8 cellular contexts compared by ENCODE assay signal in genomic region chr9:127714916-127715442, GRCh38. TPM values are rescaled to one million over a fixed set of nuclear protein-coding genes. Genes with fewer than 3 reads are reported as not detected.
A peak's percentile ranks its signal among the peaks of the same experiment; 100 is the strongest.
DNase-seq lines count a peak whose midpoint lies in the region; ATAC-seq and TF ChIP-seq lines count a peak whose summit lies in the region.

No MANE protein-coding gene starts in this region.

- H3K36me3 ChIP-seq in ascending aorta, result no peaks in the 10 kb centered on the region
- H3K36me3 ChIP-seq in stomach, result no peaks in the 10 kb centered on the region

- H3K9me3 ChIP-seq in ascending aorta (no peaks in the 10 kb centered on the region), stomach (no peaks in the 10 kb centered on the region)

- H3K27ac ChIP-seq in ascending aorta (peak overlapping the region; percentile 82 to 85), stomach (peak overlapping the region; percentile 75 to 89 (median 84))

- peak overlapping the region; percentile 61 to 93 for H3K4me3 ChIP-seq in ascending aorta
- peak overlapping the region; percentile 62 to 85 (median 71) for H3K4me3 ChIP-seq in stomach

- peak; percentile 60 for DNase-seq in GM03348 (ENCODE audit: low spot score)
- DNase-seq in ascending aorta (ENCODE audit: low spot score in 2 of 2), result no peak
- peak in 2 of 3 donors; percentile 21 to 22 for DNase-seq in immature natural killer cell
- DNase-seq in stomach, result peak; percentile 55
- no peak for DNase-seq in hippocampal formation (lab: John Stamatoyannopoulos, UW)

- no peak for TF ChIP-seq POLR2A in stomach (IDR thresholded peaks at IDR 0.05)

- TF ChIP-seq CTCF in ascending aorta (IDR thresholded peaks at IDR 0.05) (no peak), stomach (IDR thresholded peaks at IDR 0.05) (no peak)

- H3K27ac Mint-ChIP-seq in immature natural killer cell, result peak overlapping the region; percentile 89 to 96 (median 94)

- H3K27me3 Mint-ChIP-seq in immature natural killer cell (ENCODE audit: low read depth in 3 of 3), result peaks cover 4 to 12% (median 4%) of the 10 kb centered on the region in 3 donors

- peaks cover 0 to 10% of the 10 kb centered on the region in 2 donors for H3K4me1 ChIP-seq in ascending aorta
- peaks cover 16 to 25% (median 22%) of the 10 kb centered on the region in 4 donors for H3K4me1 ChIP-seq in stomach

- peak overlapping the region; percentile 90 to 100 (median 95) for H3K4me3 Mint-ChIP-seq in immature natural killer cell

- H3K9me3 Mint-ChIP-seq in immature natural killer cell, result no peaks in the 10 kb centered on the region

- intact Hi-C loops in ascending aorta (cut with DNase I), result loop anchor here (1.0 to 5.0 kb wide), 5 partner anchors 16 to 202 kb away; partner anchors contain the start of genes CDK9, ST6GALNAC4, STXBP1 and TOR2A
- intact Hi-C loops in stomach (cut with DNase I; ENCODE audit: low total_unique reads), result no loop called here

- peak; percentile 4 for ATAC-seq in HG03354 (IDR thresholded peaks at IDR 0.05; ENCODE audit: poor library complexity, severe bottlenecking, unreplicated experiment)
- ATAC-seq in HG02885 (IDR thresholded peaks at IDR 0.05; ENCODE audit: poor library complexity, unreplicated experiment), result no peak
- ATAC-seq in HG02840 (IDR thresholded peaks at IDR 0.05; ENCODE audit: low FRiP score, unreplicated experiment), result no peak

- TF ChIP-seq EP300 in stomach (IDR thresholded peaks at IDR 0.05), result no peak

- WGBS in stomach, 5 donors, result 0 to 2% (median 0%) methylated on average over 4 to 48 of the region's 48 CpGs

- H3K4me1 Mint-ChIP-seq in immature natural killer cell, result peaks cover 33 to 39% of the 10 kb centered on the region in 2 donors

- H3K36me3 Mint-ChIP-seq in immature natural killer cell, result peaks cover 0 to 3% (median 0%) of the 10 kb centered on the region in 3 donors

- H3K27me3 ChIP-seq in ascending aorta (no peaks in the 10 kb centered on the region), stomach (no peaks in the 10 kb centered on the region)

RNA-seq across cellular contexts. Expression of gene PTRH1, which starts 0.5 kb away (rescaled TPM):
- 5.4 TPM for total RNA-seq in ascending aorta
- polyA plus RNA-seq in immature natural killer cell, result 10 to 100 TPM; 36.6 to 40.6 (median 39.7) TPM
- 10 to 100 TPM in 2 of 5 donors, 1 to 10 TPM in 3; 2.9 to 50.4 (median 10.0) TPM for total RNA-seq in stomach
- polyA plus RNA-seq in stomach, result 10 to 100 TPM; 13.3 to 23.4 (median 21.4) TPM

RNA-seq across cellular contexts. Expression of gene TTC16, which starts 0.9 kb away (rescaled TPM):
- total RNA-seq in ascending aorta (not detected), stomach (not detected)
- polyA plus RNA-seq in immature natural killer cell (1 to 10 TPM in 2 of 3 donors, not detected in 1; 1.3 to 2.4 TPM), stomach (under 1 TPM in 2 of 3 donors, not detected in 1; 0.08 to 0.12 TPM)

RNA-seq across cellular contexts. Expression of gene CFAP157, which starts 8.2 kb away (rescaled TPM):
- not detected for total RNA-seq in ascending aorta
- polyA plus RNA-seq in immature natural killer cell, result under 1 TPM in 2 of 3 donors, not detected in 1; 0.24 to 0.25 TPM
- 1 to 10 TPM in 1 of 5 donors, under 1 TPM in 1, not detected in 3; 0.14 to 7.6 TPM for total RNA-seq in stomach
- under 1 TPM; 0.18 to 0.61 (median 0.19) TPM for polyA plus RNA-seq in stomach

RNA-seq across cellular contexts. Expression of gene TOR2A, which starts 20.1 kb away (rescaled TPM):
- not detected for total RNA-seq in ascending aorta
- 10 to 100 TPM; 38.9 to 55.1 (median 49.9) TPM for polyA plus RNA-seq in immature natural killer cell
- 10 to 100 TPM in 3 of 5 donors, 1 to 10 TPM in 2; 5.0 to 87.8 (median 14.6) TPM for total RNA-seq in stomach
- polyA plus RNA-seq in stomach, result 10 to 100 TPM in 1 of 3 donors, 1 to 10 TPM in 2; 6.1 to 12.4 (median 9.7) TPM

Comparison
In these comparisons a context has a peak if more than half of its experiments do, and no peak if none do; other contexts are left out.
1. DNase-seq: peak in GM03348 (single experiment), immature natural killer cell (2 of 3) and stomach (single experiment); none in ascending aorta (0 of 2) and hippocampal formation (0 of 2).